In genomic region chr15:60652245-60652644, GRCh38 we compare ENCODE assay signal across 1 cellular context.
TF ChIP-seq lines count a peak whose summit lies in the region.

No MANE protein-coding gene starts in this region.

TF ChIP-seq in HepG2, 621 proteins besides CTCF, POLR2A, EP300 and RAD21 (continued from another document):
- TF ChIP-seq NFAT5 (CRISPR knock-in tag; IDR thresholded peaks at IDR 0.05) (no peak), ZNF296 (CRISPR knock-in tag; conservative IDR thresholded peaks at IDR 0.05) (no peak), ZNF232 (CRISPR knock-in tag; IDR thresholded peaks at IDR 0.05; ENCODE audit: borderline replicate concordance) (no peak), ATF7-NPFF (CRISPR knock-in tag; IDR thresholded peaks at IDR 0.05; ENCODE audit: low read depth) (no peak)
- TF ChIP-seq, protein P1, sequence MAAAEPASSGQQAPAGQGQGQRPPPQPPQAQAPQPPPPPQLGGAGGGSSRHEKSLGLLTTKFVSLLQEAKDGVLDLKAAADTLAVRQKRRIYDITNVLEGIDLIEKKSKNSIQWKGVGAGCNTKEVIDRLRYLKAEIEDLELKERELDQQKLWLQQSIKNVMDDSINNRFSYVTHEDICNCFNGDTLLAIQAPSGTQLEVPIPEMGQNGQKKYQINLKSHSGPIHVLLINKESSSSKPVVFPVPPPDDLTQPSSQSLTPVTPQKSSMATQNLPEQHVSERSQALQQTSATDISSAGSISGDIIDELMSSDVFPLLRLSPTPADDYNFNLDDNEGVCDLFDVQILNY (CRISPR knock-in tag; conservative IDR thresholded peaks at IDR 0.05): no peak
